Comparison of ENCODE assay signal across 32 cellular contexts in genomic region chr17:82392967-82393366, GRCh38. TPM values are rescaled to one million over a fixed set of nuclear protein-coding genes. Genes with fewer than 3 reads are reported as not detected.
"Had no signal": no experiment of that assay in that cellular context is flagged by ENCODE, and none has a peak within 500 bp of the region (broad histone marks: within the 10 kb centered on the region; RNA-seq: fewer than 3 reads in every experiment).

No MANE protein-coding gene starts in this region.

- H3K9me3 ChIP-seq: esophagus muscularis mucosa, gastroesophageal sphincter, heart left ventricle, lower lobe of right lung, prostate gland, right atrium auricular region, spleen, stomach, thyroid gland, vagina had no signal

- ATAC-seq: foreskin keratinocyte; gastroesophageal sphincter; heart left ventricle; left colon; left ventricle myocardium superior; lower lobe of right lung; naive thymus-derived CD8-positive, alpha-beta T cell; stimulated activated memory B cell treated with anti-CD40 and anti-IgM and Interleukin-4, amounts not matched to agents 10 μg/mL and 1 μg/mL and 100 μg/mL, for 72 hours had no signal

- H3K27ac Mint-ChIP-seq: naive thymus-derived CD8-positive, alpha-beta T cell; stimulated activated memory B cell treated with anti-CD40 and anti-IgM and Interleukin-4, amounts not matched to agents 10 μg/mL and 1 μg/mL and 100 μg/mL, for 72 hours had no signal

- H3K4me1 ChIP-seq: foreskin keratinocyte, lower lobe of right lung, prostate gland, thyroid gland had no signal

- H3K27ac ChIP-seq: coronary artery, esophagus muscularis mucosa, foreskin keratinocyte, gastroesophageal sphincter, heart left ventricle, hepatocyte, lower lobe of right lung, prostate gland, right atrium auricular region, skin epidermis, spleen, stomach, thyroid gland, vagina had no signal

- DNase-seq: dermis blood vessel endothelial cell; effector memory CD4-positive, alpha-beta T cell; foreskin keratinocyte; left colon; left ventricle myocardium superior; lower lobe of right lung; nucleus accumbens; spleen; stimulated activated CD4-positive, alpha-beta T cell treated with anti-CD3 and anti-CD28 coated beads, Interleukin-4, amount 100 ng/mL, for 4 hours; stomach; thyroid gland; trophoblast cell had no signal

- H3K27me3 ChIP-seq: heart left ventricle, hepatocyte, right atrium auricular region, spleen, thyroid gland, vagina had no signal

- H3K27me3 Mint-ChIP-seq: naive thymus-derived CD8-positive, alpha-beta T cell; stimulated activated memory B cell treated with anti-CD40 and anti-IgM and Interleukin-4, amounts not matched to agents 10 μg/mL and 1 μg/mL and 100 μg/mL, for 72 hours had no signal

- H3K9me3 Mint-ChIP-seq: naive thymus-derived CD8-positive, alpha-beta T cell; stimulated activated memory B cell treated with anti-CD40 and anti-IgM and Interleukin-4, amounts not matched to agents 10 μg/mL and 1 μg/mL and 100 μg/mL, for 72 hours had no signal

- H3K4me3 ChIP-seq: coronary artery, esophagus muscularis mucosa, gastroesophageal sphincter, heart left ventricle, hepatocyte, lower lobe of right lung, prostate gland, right atrium auricular region, skin epidermis, spleen, stomach, thyroid gland, vagina had no signal

- H3K4me3 Mint-ChIP-seq: naive thymus-derived CD8-positive, alpha-beta T cell; stimulated activated memory B cell treated with anti-CD40 and anti-IgM and Interleukin-4, amounts not matched to agents 10 μg/mL and 1 μg/mL and 100 μg/mL, for 72 hours had no signal

- H3K36me3 ChIP-seq: prostate gland, right atrium auricular region had no signal

RNA-seq across cellular contexts. Expression of gene UTS2R, which starts 21.4 kb away (rescaled TPM):
- total RNA-seq: dermis blood vessel endothelial cell; endothelial cell of umbilical vein; epithelial cell of proximal tubule; esophagus muscularis mucosa; fibroblast of lung; foreskin keratinocyte; gastroesophageal sphincter; kidney epithelial cell; left colon; lower lobe of right lung; mesenteric fat pad; naive thymus-derived CD8-positive, alpha-beta T cell; osteocyte; prostate gland; stomach; subcutaneous adipose tissue; temporal lobe; ureter; vagina had no signal
- polyA plus RNA-seq: endothelial cell of umbilical vein; fibroblast of lung; foreskin keratinocyte; hepatocyte; naive thymus-derived CD8-positive, alpha-beta T cell; spleen; stomach had no signal

RNA-seq across cellular contexts. Expression of gene TEX19, which starts 33.9 kb away (rescaled TPM):
- total RNA-seq: dermis blood vessel endothelial cell; endothelial cell of umbilical vein; epithelial cell of proximal tubule; esophagus muscularis mucosa; gastroesophageal sphincter; heart left ventricle; hepatocyte; kidney epithelial cell; left colon; left ventricle myocardium superior; lower lobe of right lung; mesenteric fat pad; naive thymus-derived CD8-positive, alpha-beta T cell; osteocyte; right atrium auricular region; spleen; stomach; subcutaneous adipose tissue; temporal lobe; ureter; vagina had no signal
- polyA plus RNA-seq: heart left ventricle; hepatocyte; naive thymus-derived CD8-positive, alpha-beta T cell; spleen; stomach had no signal
